Comparison of ENCODE assay signal across 1 cellular context in genomic region chr15:59688383-59688887, GRCh38.
TF ChIP-seq lines count a peak whose summit lies in the region.

No MANE protein-coding gene starts in this region.

TF ChIP-seq in K562, 482 proteins besides CTCF, POLR2A, EP300 and RAD21 (continued from another document):
- TF ChIP-seq TSHZ1 (CRISPR knock-in tag; IDR thresholded peaks at IDR 0.05) (no peak), ZBTB1 (CRISPR knock-in tag; IDR thresholded peaks at IDR 0.05; ENCODE audit: borderline replicate concordance, low read depth) (no peak), MTA2 (IDR thresholded peaks at IDR 0.05; ENCODE audit: low read depth) (no peak), KDM2B (CRISPR knock-in tag; IDR thresholded peaks at IDR 0.05) (no peak), ZNF347 (CRISPR knock-in tag; IDR thresholded peaks at IDR 0.05; ENCODE audit: low read depth) (no peak), XRCC5 (IDR thresholded peaks at IDR 0.05; ENCODE audit: low read depth, low read length) (0 out of 2 replicates have a peak, but pooled peaks have one; percentile 10), RBM39 (optimal IDR thresholded peaks at IDR 0.05; ENCODE audit: low read depth, low read length) (no peak), ARID1B (IDR thresholded peaks at IDR 0.05) (no peak), CHD1 (IDR thresholded peaks at IDR 0.05; ENCODE audit: low read length) (peak; percentile 2), CCAR2 (IDR thresholded peaks at IDR 0.05; ENCODE audit: low read depth, low read length) (no peak), NCOA1 (IDR thresholded peaks at IDR 0.05; ENCODE audit: low read depth) (no peak), ZBTB43 (CRISPR knock-in tag; IDR thresholded peaks at IDR 0.05) (no peak), POLR3G (IDR thresholded peaks at IDR 0.05; ENCODE audit: extremely low read depth, insufficient read length, insufficient replicate concordance) (no peak), CEBPG (CRISPR knock-in tag; IDR thresholded peaks at IDR 0.05) (no peak), CEBPG (tag; conservative IDR thresholded peaks at IDR 0.05 in 1 of 2, IDR thresholded peaks at IDR 0.05 in 1 of 2) (peak; percentile 30 to 56; a peak in 2 of 4 replicates), ZNF740 (CRISPR knock-in tag; IDR thresholded peaks at IDR 0.05) (peak; percentile 20), ZNF740 (tag; IDR thresholded peaks at IDR 0.05) (no peak), GTF2A2 (tag; IDR thresholded peaks at IDR 0.05) (0 out of 2 replicates have a peak, but pooled peaks have one; percentile 14), ZHX1 (conservative IDR thresholded peaks at IDR 0.05; ENCODE audit: low read length) (no peak), ILK (tag; IDR thresholded peaks at IDR 0.05; ENCODE audit: borderline replicate concordance, low read depth) (no peak), OTX1 (CRISPR knock-in tag; IDR thresholded peaks at IDR 0.05) (0 out of 2 replicates have a peak, but pooled peaks have one; percentile 2), PRPF4 (IDR thresholded peaks at IDR 0.05; ENCODE audit: insufficient read depth, low read depth, low read length, poor library complexity, severe bottlenecking) (no peak), SAP30 (IDR thresholded peaks at IDR 0.05; ENCODE audit: borderline replicate concordance, insufficient read depth, low read depth, low read length, poor library complexity, severe bottlenecking) (peak; percentile 32), CEBPB (tag; IDR thresholded peaks at IDR 0.05) (peak; percentile 61), MNT (conservative IDR thresholded peaks at IDR 0.05) (no peak), PRDM10 (IDR thresholded peaks at IDR 0.05; ENCODE audit: partially characterized antibody) (no peak), THAP7 (CRISPR knock-in tag; IDR thresholded peaks at IDR 0.05) (0 out of 2 replicates have a peak, but pooled peaks have one; percentile 25), FOS (IDR thresholded peaks at IDR 0.05; ENCODE audit: extremely low read depth, insufficient read length) (no peak), ETV1 (tag; conservative IDR thresholded peaks at IDR 0.05; ENCODE audit: low read depth) (peak; percentile 5)
